ENCODE assay signal across 8 cellular contexts in the genomic region with DNA sequence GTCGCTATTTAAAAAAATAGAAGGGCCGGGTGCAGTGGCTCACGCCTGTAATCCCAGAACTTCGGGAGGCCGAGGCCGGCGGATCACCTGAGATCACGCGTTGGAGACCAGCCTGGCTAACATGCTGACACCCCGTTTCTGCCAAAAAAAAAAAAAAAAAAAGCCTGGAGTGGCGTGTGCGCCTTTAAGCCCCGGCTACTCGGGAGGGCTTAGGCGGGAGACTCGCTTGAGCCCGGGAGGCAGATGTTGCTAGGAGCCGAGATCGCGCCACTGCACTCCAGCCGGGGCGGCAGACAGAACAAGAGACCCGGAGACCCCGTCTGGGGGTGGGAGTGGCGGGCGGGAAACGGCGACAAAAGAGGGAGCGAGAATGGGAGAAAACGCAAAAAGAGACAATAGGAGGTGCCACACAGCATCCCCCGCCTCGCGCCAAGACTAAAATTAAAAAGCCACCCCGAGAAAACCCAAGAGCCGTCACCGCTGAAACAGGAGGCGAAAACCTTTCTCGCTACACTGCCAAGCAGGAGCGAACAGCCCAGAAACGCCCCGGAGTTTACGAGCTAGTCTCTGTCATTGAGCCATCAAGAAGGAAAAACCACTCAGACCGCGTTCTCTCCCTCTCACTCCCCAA. TPM values are rescaled to one million over a fixed set of nuclear protein-coding genes. Genes with fewer than 3 reads are reported as not detected.
A peak's percentile ranks its signal among the peaks of the same experiment; 100 is the strongest.
DNase-seq lines count a peak whose midpoint lies in the region; ATAC-seq and TF ChIP-seq lines count a peak whose summit lies in the region.
"Not testable (repeated sequence)": the region's sequence is repeated elsewhere in the genome, so short reads cannot be mapped to it uniquely, and the experiment has no call there.

No MANE protein-coding gene starts in this region.

- H3K9me3 ChIP-seq in ectodermal cell (ENCODE audit: control insufficient read depth, low read length); lung (ENCODE audit: control insufficient read depth in 2 of 2, insufficient read depth in 1 of 2, low read length in 1 of 2); suprapubic skin: not testable (repeated sequence)

- H3K4me3 ChIP-seq in ectodermal cell (ENCODE audit: insufficient read depth, low read depth, low read length); lung: not testable (repeated sequence)
- peak overlapping the region; percentile 43 for H3K4me3 ChIP-seq in suprapubic skin

- not testable (repeated sequence) for H3K36me3 ChIP-seq in ectodermal cell (ENCODE audit: control insufficient read depth, insufficient read depth, low read length); lung (ENCODE audit: control insufficient read depth in 2 of 2, insufficient read depth in 2 of 2, low read length in 2 of 2); suprapubic skin

- peak overlapping the region; percentile 77 for H3K27ac ChIP-seq in ectodermal cell (ENCODE audit: insufficient read depth, low read depth, low read length, poor library complexity, severe bottlenecking)
- H3K27ac ChIP-seq in lung (ENCODE audit: low read depth in 1 of 2, low read length in 1 of 2), result peak overlapping the region in 1 of 2 donors; percentile 63
- H3K27ac ChIP-seq in suprapubic skin, result peak overlapping the region; percentile 87

- not testable (repeated sequence) for H3K27me3 ChIP-seq in ectodermal cell (ENCODE audit: control insufficient read depth, insufficient read depth, low read length, poor library complexity, severe bottlenecking); lung (ENCODE audit: control insufficient read depth, insufficient read depth); suprapubic skin

- H3K9me3 Mint-ChIP-seq in T-helper 2 cell treated with Interferon-gamma antibody and Interleukin-4, amounts not matched to agents 5 μg/mL and 100 μg/mL, for 36 hours, result not testable (repeated sequence)

- not testable (repeated sequence) for H3K4me1 Mint-ChIP-seq in T-helper 2 cell treated with Interferon-gamma antibody and Interleukin-4, amounts not matched to agents 5 μg/mL and 100 μg/mL, for 36 hours (ENCODE audit: low read depth)

- DNase-seq in T-helper 2 cell treated with Interferon-gamma antibody and Interleukin-4, amounts not matched to agents 5 μg/mL and 100 μg/mL, for 36 hours (ENCODE audit: low spot score), result peak; percentile 84
- peak; percentile 88 to 89 for DNase-seq in activated T-cell treated with anti-CD3 and anti-CD28 coated beads, Interleukin-2, amount 50 U/mL, for 48 hours
- DNase-seq in lung (ENCODE audit: low spot score) (peak; percentile 94), suprapubic skin (ENCODE audit: low spot score in 2 of 2) (peak; percentile 75 to 80)
- DNase-seq in stimulated activated CD4-positive, alpha-beta T cell treated with anti-CD3 and anti-CD28 coated beads, Interleukin-15, amount 100 ng/mL, for 48 hours (ENCODE audit: low read depth in 2 of 2), result peak; percentile 77 to 79

- not testable (repeated sequence) for TF ChIP-seq CTCF in lung (IDR thresholded peaks at IDR 0.05; ENCODE audit: control extremely low read depth, extremely low read depth); suprapubic skin (IDR thresholded peaks at IDR 0.05)

- WGBS in ectodermal cell, 2 experiments, result 0 to 1% methylated on average over 19 to 23 of the region's 44 CpGs
- 0% methylated on average over 12 to 28 of the region's 44 CpGs for WGBS in lung, 2 donors
- WGBS in suprapubic skin, result 0% methylated on average over 5 of the region's 44 CpGs

- TF ChIP-seq EP300 in suprapubic skin (IDR thresholded peaks at IDR 0.05), result not testable (repeated sequence)

- not testable (repeated sequence) for H3K4me1 ChIP-seq in ectodermal cell (ENCODE audit: control insufficient read depth, insufficient read depth, low read length); lung (ENCODE audit: control insufficient read depth in 2 of 2, insufficient read depth in 2 of 2, low read length in 2 of 2); suprapubic skin

- ATAC-seq in GM18499 (IDR thresholded peaks at IDR 0.05; ENCODE audit: insufficient read depth, unreplicated experiment), result peak; percentile 28
- peak; percentile 27 for ATAC-seq in HG02759 (IDR thresholded peaks at IDR 0.05; ENCODE audit: unreplicated experiment)
- ATAC-seq in lung (ENCODE audit: insufficient read depth, low FRiP score), result peak; percentile 62

- TF ChIP-seq POLR2A in suprapubic skin (IDR thresholded peaks at IDR 0.05), result not testable (repeated sequence)

- not testable (repeated sequence) for H3K36me3 Mint-ChIP-seq in T-helper 2 cell treated with Interferon-gamma antibody and Interleukin-4, amounts not matched to agents 5 μg/mL and 100 μg/mL, for 36 hours (ENCODE audit: low read depth)

- H3K27me3 Mint-ChIP-seq in T-helper 2 cell treated with Interferon-gamma antibody and Interleukin-4, amounts not matched to agents 5 μg/mL and 100 μg/mL, for 36 hours (ENCODE audit: low read depth), result not testable (repeated sequence)

- peak overlapping the region; percentile 45 for H3K4me3 Mint-ChIP-seq in T-helper 2 cell treated with Interferon-gamma antibody and Interleukin-4, amounts not matched to agents 5 μg/mL and 100 μg/mL, for 36 hours

- H3K27ac Mint-ChIP-seq in T-helper 2 cell treated with Interferon-gamma antibody and Interleukin-4, amounts not matched to agents 5 μg/mL and 100 μg/mL, for 36 hours, result peak overlapping the region; percentile 86

RNA-seq across cellular contexts. Expression of a gene that starts 16.7 kb away (rescaled TPM):
- polyA plus RNA-seq in ectodermal cell (2013, experiment 1 of 4), result 0.33 TPM
- 0.84 TPM for polyA plus RNA-seq in ectodermal cell (2013, experiment 2 of 4)
- polyA plus RNA-seq in ectodermal cell (2013, experiment 3 of 4), result 0.21 TPM
- polyA plus RNA-seq in ectodermal cell (2013, experiment 4 of 4), result 0.16 TPM
- total RNA-seq in lung, result 10 to 100 TPM in 1 of 2 donors, 1 to 10 TPM in 1; 6.7 to 11.1 TPM
- 10 to 100 TPM in 1 of 2 donors, 1 to 10 TPM in 1; 8.6 to 14.3 TPM for polyA plus RNA-seq in lung
- total RNA-seq in suprapubic skin, result 1 to 10 TPM; 1.1 to 3.1 (median 1.9) TPM

RNA-seq across cellular contexts. Expression of a gene that starts 58.9 kb away (rescaled TPM):
- polyA plus RNA-seq in ectodermal cell (2013, experiment 1 of 4), result 15.0 TPM
- 16.0 TPM for polyA plus RNA-seq in ectodermal cell (2013, experiment 2 of 4)
- polyA plus RNA-seq in ectodermal cell (2013, experiment 3 of 4), result 9.2 TPM
- polyA plus RNA-seq in ectodermal cell (2013, experiment 4 of 4), result 10.7 TPM
- 10 to 100 TPM in 1 of 2 donors, 1 to 10 TPM in 1; 2.2 to 11.9 TPM for total RNA-seq in lung
- polyA plus RNA-seq in lung, result 1 to 10 TPM; 7.0 to 8.1 TPM
- 100 to 1,000 TPM; 205 to 261 (median 210) TPM for total RNA-seq in suprapubic skin

Comparison
In these comparisons a context has a peak if more than half of its experiments do, and no peak if none do; other contexts are left out.
1. RNA of a gene that starts 58.9 kb away (total RNA-seq): 205 to 261 TPM in suprapubic skin; 2.2 to 11.9 TPM in lung; every median in the first group is over 10 times any median in the second.
2. Peak in every context shown above with its lines, with median percentiles within 50 percentile points of each other: ATAC-seq and DNase-seq.